Comparison of ENCODE assay signal across 13 cellular contexts in the genomic region with DNA sequence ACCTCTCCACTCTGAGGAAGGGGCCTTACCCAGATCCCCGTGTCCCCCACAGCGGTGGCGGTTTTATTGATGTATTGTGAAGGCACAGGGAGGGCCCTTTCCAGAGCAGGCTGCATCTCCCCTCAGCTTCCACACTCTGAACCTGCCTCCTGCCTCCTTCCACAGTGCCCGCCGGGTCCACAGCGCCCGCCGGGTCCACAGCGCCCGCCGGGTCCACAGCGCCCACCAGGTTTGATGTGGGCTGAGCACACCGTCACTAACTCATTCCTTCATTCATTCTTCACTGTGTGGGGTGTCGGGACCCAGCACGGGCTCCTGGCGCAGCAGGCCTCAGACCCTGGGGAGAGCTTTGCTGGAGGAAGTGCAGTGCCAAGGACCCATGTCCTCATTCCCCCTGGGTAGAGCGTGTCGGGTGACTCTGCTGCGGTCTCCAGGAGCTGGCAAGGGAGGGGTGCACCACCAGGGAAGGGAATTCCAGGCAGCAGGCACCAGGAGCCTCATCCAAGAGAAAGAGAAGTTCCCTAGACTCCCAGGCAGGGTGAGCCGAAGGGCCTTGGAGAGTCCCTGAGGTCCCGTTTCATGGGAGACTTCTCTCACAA.
"Had no signal": no experiment of that assay in that cellular context is flagged by ENCODE, and none has a peak within 500 bp of the region (broad histone marks: within the 10 kb centered on the region; RNA-seq: fewer than 3 reads in every experiment).

No MANE protein-coding gene starts in this region.

- H3K4me3 Mint-ChIP-seq: dendritic cell treated with granulocyte-macrophage colony-stimulating factor and Interleukin-4, amounts not matched to agents 40 ng/mL and 50 ng/mL, for 4 days; naive thymus-derived CD4-positive, alpha-beta T cell; T-helper 1 cell treated with Interleukin-12 subunit alpha and Interleukin-12 subunit beta and Interleukin-4 antibody, amounts not matched to agents 30 μg/mL and 1 μg/mL, for 36 hours had no signal

- ATAC-seq: naive thymus-derived CD4-positive, alpha-beta T cell had no signal

- H3K27me3 Mint-ChIP-seq: dendritic cell treated with granulocyte-macrophage colony-stimulating factor and Interleukin-4, amounts not matched to agents 40 ng/mL and 50 ng/mL, for 4 days; naive thymus-derived CD4-positive, alpha-beta T cell had no signal

- H3K9me3 ChIP-seq: ascending aorta, esophagus squamous epithelium, tibial nerve had no signal

- H3K9me3 Mint-ChIP-seq: dendritic cell treated with granulocyte-macrophage colony-stimulating factor and Interleukin-4, amounts not matched to agents 40 ng/mL and 50 ng/mL, for 4 days; naive thymus-derived CD4-positive, alpha-beta T cell; T-helper 1 cell treated with Interleukin-12 subunit alpha and Interleukin-12 subunit beta and Interleukin-4 antibody, amounts not matched to agents 30 μg/mL and 1 μg/mL, for 36 hours had no signal

- DNase-seq: activated CD4-positive, alpha-beta T cell treated with anti-CD3 and anti-CD28 coated beads, Interleukin-2, amount 50 U/mL, for 1 hour; activated CD4-positive, CD25-positive, alpha-beta regulatory T cell treated with anti-CD3 and anti-CD28 coated beads, Interleukin-2, amount 50 U/mL, for 72 hours; activated naive CD4-positive, alpha-beta T cell treated with Interleukin-2 at 50 U/mL for 16 hours; effector CD8-positive, alpha-beta T cell; esophagus squamous epithelium; mesenchymal stem cell; naive thymus-derived CD4-positive, alpha-beta T cell; stimulated activated naive CD4-positive, alpha-beta T cell treated with Interleukin-2 at 50 U/mL for 16 hours had no signal

- H3K9ac ChIP-seq: parathyroid adenoma had no signal

- H3K27ac ChIP-seq: ascending aorta, esophagus squamous epithelium, parathyroid adenoma, tibial nerve had no signal

- H3K4me1 ChIP-seq: ascending aorta, parathyroid adenoma had no signal

- H3K36me3 ChIP-seq: ascending aorta had no signal

- H2AFZ ChIP-seq: parathyroid adenoma had no signal

- H3K4me3 ChIP-seq: ascending aorta, esophagus squamous epithelium, tibial nerve had no signal

- H3K27ac Mint-ChIP-seq: dendritic cell treated with granulocyte-macrophage colony-stimulating factor and Interleukin-4, amounts not matched to agents 40 ng/mL and 50 ng/mL, for 4 days; T-helper 1 cell treated with Interleukin-12 subunit alpha and Interleukin-12 subunit beta and Interleukin-4 antibody, amounts not matched to agents 30 μg/mL and 1 μg/mL, for 36 hours had no signal

- H3K27me3 ChIP-seq: ascending aorta, esophagus squamous epithelium, tibial nerve had no signal
